In genomic region chr20:23013429-23013828, GRCh38 we compare ENCODE assay signal across 2 cellular contexts.
TF ChIP-seq lines count a peak whose summit lies in the region.

No MANE protein-coding gene starts in this region.

TF ChIP-seq in HCT116, 20 proteins besides CTCF, POLR2A, EP300 and RAD21:
- TF ChIP-seq TCF7L2 (IDR thresholded peaks at IDR 0.05; ENCODE audit: borderline replicate concordance, extremely low read depth, insufficient read depth, insufficient read length) (peak; percentile 25), SIN3A (IDR thresholded peaks at IDR 0.05; ENCODE audit: low read depth) (no peak)

TF ChIP-seq in endothelial cell of umbilical vein, 7 proteins besides CTCF, POLR2A, EP300 and RAD21:
- no peak for TF ChIP-seq POLR2AphosphoS5 (IDR thresholded peaks at IDR 0.05; ENCODE audit: insufficient read depth, low read depth, low read length)
- TF ChIP-seq EZH2 (IDR thresholded peaks at IDR 0.05; ENCODE audit: borderline replicate concordance, low read depth, low read length, severe bottlenecking) = no peak
- TF ChIP-seq MAX (IDR thresholded peaks at IDR 0.05; ENCODE audit: insufficient read depth, insufficient read length) = no peak
- TF ChIP-seq GATA2 (IDR thresholded peaks at IDR 0.05; ENCODE audit: insufficient read depth, insufficient read length, low read depth, low read length) = no peak
- TF ChIP-seq FOS (IDR thresholded peaks at IDR 0.05; ENCODE audit: borderline replicate concordance, insufficient read depth, low read length) = no peak
- TF ChIP-seq JUN (IDR thresholded peaks at IDR 0.05; ENCODE audit: borderline replicate concordance, insufficient read depth, insufficient read length, low read depth) = no peak
- no peak for TF ChIP-seq MYC (IDR thresholded peaks at IDR 0.05; ENCODE audit: low read depth, low read length)
